23 cellular contexts compared by ENCODE assay signal in the genomic region with DNA sequence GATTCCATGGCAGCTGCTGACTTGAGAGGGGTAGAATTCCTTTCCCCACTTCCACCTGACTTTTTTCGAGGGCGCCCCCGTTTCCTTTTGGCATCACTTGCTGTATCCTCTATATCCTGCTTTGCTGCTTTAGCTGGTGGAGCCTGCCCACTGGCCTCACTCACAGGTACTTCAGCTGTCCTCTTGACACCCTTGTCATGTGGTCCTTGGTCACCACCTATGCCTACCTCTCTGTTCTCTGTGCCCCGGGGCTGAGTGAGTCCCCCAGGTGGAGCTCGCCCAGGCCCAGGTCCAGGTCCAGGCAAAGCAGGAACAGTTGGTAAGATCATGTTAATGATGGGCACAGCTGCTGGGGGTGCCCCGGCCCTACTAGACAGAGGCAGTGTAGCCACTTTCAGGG. TPM values are rescaled to one million over a fixed set of nuclear protein-coding genes. Genes with fewer than 3 reads are reported as not detected.
DNase-seq lines count a peak whose midpoint lies in the region; ATAC-seq and TF ChIP-seq lines count a peak whose summit lies in the region.
"Had no signal": no experiment of that assay in that cellular context is flagged by ENCODE, and none has a peak within 500 bp of the region (broad histone marks: within the 10 kb centered on the region; RNA-seq: fewer than 3 reads in every experiment).

No MANE protein-coding gene starts in this region.

- peaks cover 0 to 34% of the 10 kb centered on the region in 2 donors for H3K36me3 ChIP-seq in left lung
- H3K36me3 ChIP-seq: prostate gland had no signal

- H3K4me1 ChIP-seq in left lung: peaks cover under 1 to 26% of the 10 kb centered on the region in 2 donors

- H3K36me3 Mint-ChIP-seq in Calu3 (ENCODE audit: insufficient read depth, unreplicated experiment): peaks cover 39% of the 10 kb centered on the region
- peaks cover 57% of the 10 kb centered on the region for H3K36me3 Mint-ChIP-seq in stimulated activated effector memory CD8-positive, alpha-beta T cell treated with anti-CD3 and anti-CD28 coated beads, Interleukin-12 subunit alpha, Interleukin-12 subunit beta, amount 100 ng/mL, for 72 hours

- POLR2A ChIA-PET in RWPE1 (lab: Yijun Ruan, JAX; ENCODE audit: low non-redundant PET): no interaction called here

- peak overlapping the region; percentile 45 for H3K27ac Mint-ChIP-seq in Calu3 (ENCODE audit: unreplicated experiment)
- H3K27ac Mint-ChIP-seq in stimulated activated effector memory CD8-positive, alpha-beta T cell treated with anti-CD3 and anti-CD28 coated beads, Interleukin-12 subunit alpha, Interleukin-12 subunit beta, amount 100 ng/mL, for 72 hours: peak overlapping the region; percentile 100
- H3K27ac Mint-ChIP-seq: activated CD4-positive, alpha-beta T cell treated with anti-CD3 and anti-CD28 coated beads for 36 hours; activated T-helper 2 cell treated with anti-CD3 and anti-CD28 coated beads, Interferon-gamma antibody, Interleukin-2, Interleukin-4, amounts not matched to agents 10 μg/mL and 5 μg/mL and 100 μg/mL, durations not matched to agents 14 hours and 24 hours and 36 hours had no signal

- H3K4me3 Mint-ChIP-seq in Calu3 (ENCODE audit: low read depth, unreplicated experiment): no peak overlapping the region
- no peak overlapping the region for H3K4me3 Mint-ChIP-seq in stimulated activated effector memory CD8-positive, alpha-beta T cell treated with anti-CD3 and anti-CD28 coated beads, Interleukin-12 subunit alpha, Interleukin-12 subunit beta, amount 100 ng/mL, for 72 hours
- H3K4me3 Mint-ChIP-seq: activated CD4-positive, alpha-beta T cell treated with anti-CD3 and anti-CD28 coated beads for 36 hours; activated CD8-positive, alpha-beta memory T cell treated with anti-CD3 and anti-CD28 coated beads, Interleukin-2, amount 10 ng/mL, durations not matched to agents 7 days and 5 days; naive thymus-derived CD8-positive, alpha-beta T cell had no signal

- peaks cover 17% of the 10 kb centered on the region for H3K4me1 Mint-ChIP-seq in Calu3 (ENCODE audit: low read depth, unreplicated experiment)
- peaks cover 48% of the 10 kb centered on the region for H3K4me1 Mint-ChIP-seq in stimulated activated effector memory CD8-positive, alpha-beta T cell treated with anti-CD3 and anti-CD28 coated beads, Interleukin-12 subunit alpha, Interleukin-12 subunit beta, amount 100 ng/mL, for 72 hours

- H3K27ac ChIP-seq in RWPE1 (peak overlapping the region; percentile 49), left lung (no peak overlapping the region)
- H3K27ac ChIP-seq: epithelial cell of prostate, prostate gland, transverse colon had no signal

- BruUV-seq in Calu3 (replicated peaks; lab: Mats Ljungman, UMichigan): no TSS peak

- peak; percentile 42 for ATAC-seq in left lung
- ATAC-seq in stimulated activated effector memory CD8-positive, alpha-beta T cell treated with anti-CD3 and anti-CD28 coated beads, Interleukin-12 subunit alpha, Interleukin-12 subunit beta, amount 100 ng/mL, for 72 hours: no peak
- no peak for ATAC-seq in left cardiac atrium
- ATAC-seq in HG03039 (IDR thresholded peaks at IDR 0.05; ENCODE audit: unreplicated experiment): no peak
- ATAC-seq: activated CD4-positive, alpha-beta T cell treated with anti-CD3 and anti-CD28 coated beads for 36 hours; activated CD8-positive, alpha-beta memory T cell treated with anti-CD3 and anti-CD28 coated beads, Interleukin-2, amount 10 ng/mL, durations not matched to agents 7 days and 5 days; naive thymus-derived CD8-positive, alpha-beta T cell; SK-N-SH treated with all-trans-retinoic acid at 6 μM for 48 hours had no signal

- H3K27me3 ChIP-seq in left lung: no peaks in the 10 kb centered on the region
- H3K27me3 ChIP-seq: cardiac muscle cell, transverse colon had no signal

- no peaks in the 10 kb centered on the region for H3K9me3 ChIP-seq in left lung
- H3K9me3 ChIP-seq: prostate gland, transverse colon had no signal

- no peaks in the 10 kb centered on the region for H3K9me3 Mint-ChIP-seq in Calu3 (ENCODE audit: low read depth, unreplicated experiment)
- H3K9me3 Mint-ChIP-seq in stimulated activated effector memory CD8-positive, alpha-beta T cell treated with anti-CD3 and anti-CD28 coated beads, Interleukin-12 subunit alpha, Interleukin-12 subunit beta, amount 100 ng/mL, for 72 hours: no peaks in the 10 kb centered on the region
- H3K9me3 Mint-ChIP-seq: activated T-helper 2 cell treated with anti-CD3 and anti-CD28 coated beads, Interferon-gamma antibody, Interleukin-2, Interleukin-4, amounts not matched to agents 10 μg/mL and 5 μg/mL and 100 μg/mL, durations not matched to agents 14 hours and 24 hours and 36 hours; naive thymus-derived CD8-positive, alpha-beta T cell had no signal

- no peak for TF ChIP-seq CTCF in Calu3 (IDR thresholded peaks at IDR 0.05; ENCODE audit: unreplicated experiment)
- TF ChIP-seq CTCF in RWPE1 (conservative IDR thresholded peaks at IDR 0.05; ENCODE audit: low read depth): no peak
- no peak for TF ChIP-seq CTCF in left lung (IDR thresholded peaks at IDR 0.05)

- intact Hi-C loops in Calu3 (cut with micrococcal nuclease; ENCODE audit: unreplicated experiment): loop anchor here (5.0 kb wide), 1 partner anchor 55 kb away; a partner anchor contains a TSS
- intact Hi-C loops in left lung (cut with DNase I): no loop called here
- intact Hi-C loops in left cardiac atrium (cut with DNase I): loop anchor here in 1 of 2 donors (5.0 to 10.0 kb wide), 2 partner anchors 40 to 148 kb away; a partner anchor contains a TSS

- no peaks in the 10 kb centered on the region for H3K27me3 Mint-ChIP-seq in Calu3 (ENCODE audit: unreplicated experiment)
- H3K27me3 Mint-ChIP-seq: activated CD4-positive, alpha-beta T cell treated with anti-CD3 and anti-CD28 coated beads for 36 hours; activated CD8-positive, alpha-beta memory T cell treated with anti-CD3 and anti-CD28 coated beads, Interleukin-2, amount 10 ng/mL, durations not matched to agents 7 days and 5 days; naive thymus-derived CD8-positive, alpha-beta T cell had no signal

- DNase-seq in Calu3 (no peak), RWPE1 (ENCODE audit: low spot score) (no peak), left lung (peak; percentile 56 to 76), GOT3 (lab: John Stamatoyannopoulos, UW) (no peak), left cardiac atrium (no peak)
- DNase-seq in stimulated activated effector memory CD8-positive, alpha-beta T cell treated with anti-CD3 and anti-CD28 coated beads, Interleukin-12 subunit alpha, Interleukin-12 subunit beta, amount 100 ng/mL, for 72 hours (ENCODE audit: low spot score in 2 of 2): no peak
- DNase-seq: activated CD4-positive, alpha-beta T cell treated with anti-CD3 and anti-CD28 coated beads for 36 hours; activated CD8-positive, alpha-beta memory T cell treated with anti-CD3 and anti-CD28 coated beads, Interleukin-2, amount 10 ng/mL, durations not matched to agents 7 days and 5 days; amygdala; hippocampal formation; MM.1S; naive thymus-derived CD8-positive, alpha-beta T cell; NCI-H1436; NCI-H2171 treated with DMSO at 0.1 percent for 48 hours; NCI-H526 treated with DMSO at 0.1 percent for 48 hours; stimulated activated naive CD4-positive, alpha-beta T cell treated with Interleukin-2 at 50 U/mL for 16 hours; transverse colon had no signal

- no peak overlapping the region for H3K4me3 ChIP-seq in left lung
- H3K4me3 ChIP-seq: cardiac muscle cell, prostate gland, transverse colon had no signal

- CTCF ChIA-PET in Calu3 (lab: Charles Lee): interaction anchor here (0.7 kb wide), 1 partner anchor 42 kb away, joined by 5 read pairs; no protein-coding TSS in a partner anchor
- CTCF ChIA-PET in RWPE1 (lab: Yijun Ruan, JAX): interaction anchor here (0.7 kb wide), 1 partner anchor 43 kb away, joined by 4 read pairs; no protein-coding TSS in a partner anchor

RNA-seq across cellular contexts. Expression of a gene that starts 4.5 kb away (rescaled TPM):
- total RNA-seq in Calu3 (2022) (82.4 and 88.1 TPM in 2 replicates), left lung (10 to 100 TPM; 37.1 to 63.3 TPM), left cardiac atrium (10 to 100 TPM; 23.1 to 23.8 TPM)

RNA-seq across cellular contexts. Expression of a gene that starts 15.3 kb away (rescaled TPM):
- total RNA-seq in Calu3 (2022) (50.7 and 57.6 TPM in 2 replicates), left lung (10 to 100 TPM; 54.8 to 71.3 TPM), left cardiac atrium (10 to 100 TPM; 46.3 to 49.4 TPM)

RNA-seq across cellular contexts. Expression of a gene that starts 29.9 kb away (rescaled TPM):
- total RNA-seq in Calu3 (2022) (7.8 and 9.8 TPM in 2 replicates), left lung (100 to 1,000 TPM; 131 to 258 TPM), left cardiac atrium (10 to 100 TPM; 30.6 to 82.2 TPM)
- total RNA-seq: activated CD4-positive, alpha-beta T cell treated with anti-CD3 and anti-CD28 coated beads for 36 hours; activated CD8-positive, alpha-beta memory T cell treated with anti-CD3 and anti-CD28 coated beads, Interleukin-2, amount 10 ng/mL, durations not matched to agents 7 days and 5 days; activated T-helper 2 cell treated with anti-CD3 and anti-CD28 coated beads, Interferon-gamma antibody, Interleukin-2, Interleukin-4, amounts not matched to agents 10 μg/mL and 5 μg/mL and 100 μg/mL, durations not matched to agents 14 hours and 24 hours and 36 hours; naive thymus-derived CD8-positive, alpha-beta T cell had no signal

RNA-seq across cellular contexts. Expression of a gene that starts 56.8 kb away (rescaled TPM):
- total RNA-seq in Calu3 (2022) (355 and 411 TPM in 2 replicates), left lung (100 to 1,000 TPM; 166 to 249 TPM), left cardiac atrium (100 to 1,000 TPM; 163 to 197 TPM)

Comparison
In these comparisons a context has a peak if more than half of its experiments do, and no peak if none do; other contexts are left out.
1. DNase-seq: peak in left lung (2 of 2); none in Calu3 (single experiment), RWPE1 (single experiment), stimulated activated effector memory CD8-positive, alpha-beta T cell treated with anti-CD3 and anti-CD28 coated beads, Interleukin-12 subunit alpha, Interleukin-12 subunit beta, amount 100 ng/mL, for 72 hours (0 of 2), GOT3 (single experiment) and left cardiac atrium (single experiment).